Comparison of ENCODE assay signal across 1 cellular context in genomic region chr22:45131749-45132148, GRCh38.
TF ChIP-seq lines count a peak whose summit lies in the region.

No MANE protein-coding gene starts in this region.

TF ChIP-seq in HepG2, 621 proteins besides CTCF, POLR2A, EP300 and RAD21 (continued from another document):
- no peak for TF ChIP-seq SKIL (CRISPR knock-in tag; IDR thresholded peaks at IDR 0.05; ENCODE audit: borderline replicate concordance)
